Comparison of ENCODE assay signal across 8 cellular contexts in genomic region chr19:32691291-32691951, GRCh38. TPM values are rescaled to one million over a fixed set of nuclear protein-coding genes. Genes with fewer than 3 reads are reported as not detected.
DNase-seq lines count a peak whose midpoint lies in the region; ATAC-seq, FAIRE-seq and TF ChIP-seq lines count a peak whose summit lies in the region.

Gene NUDT19, plus strand, starts transcription at chr19:32691821. Its CDS starts 140 bp downstream, at chr19:32691961.

- intact Hi-C loops in heart left ventricle (cut with DNase I) = loop anchor here in 3 of 10 donors (5.0 to 10.0 kb wide), 3 partner anchors 87 to 97 kb away; no protein-coding TSS in a partner anchor

- peak within 1 kb of the TSS; percentile 94 for H3K9ac ChIP-seq in adipocyte (ENCODE audit: low read length)

- H3K27me3 ChIP-seq in adipocyte (replicated peaks; ENCODE audit: control insufficient read depth, insufficient read depth, low read length) (no peaks in the 10 kb centered on the region), heart left ventricle (no peaks in the 10 kb centered on the region)

- TF ChIP-seq POLR2A in heart left ventricle (IDR thresholded peaks at IDR 0.05) = peak in 1 of 2 donors; percentile 46

- H3K4me3 Mint-ChIP-seq in progenitor cell of endocrine pancreas (ENCODE audit: low read depth) = peak within 1 kb of the TSS; percentile 70

- peaks cover 18% of the 10 kb centered on the region for H3K27me3 Mint-ChIP-seq in progenitor cell of endocrine pancreas

- H3K9me3 Mint-ChIP-seq in progenitor cell of endocrine pancreas (ENCODE audit: low read depth) = no peaks in the 10 kb centered on the region

- H3K27ac Mint-ChIP-seq in progenitor cell of endocrine pancreas = peak within 1 kb of the TSS; percentile 35

- ATAC-seq in HG02623 (IDR thresholded peaks at IDR 0.05; ENCODE audit: unreplicated experiment) (peak; percentile 86), heart left ventricle (peak; percentile 97 to 98 (median 98))

- H3K4me3 ChIP-seq in GM12875 (ENCODE audit: low read depth, low read length) (peak within 1 kb of the TSS; percentile 60), adipocyte (ENCODE audit: low read length) (peak within 1 kb of the TSS; percentile 93), heart left ventricle (peak within 1 kb of the TSS; percentile 52 to 90 (median 78))

- H3K4me1 ChIP-seq in adipocyte (ENCODE audit: control insufficient read depth, insufficient read depth, low read length) = peaks cover 41% of the 10 kb centered on the region
- peaks cover 0 to 59% (median 44%) of the 10 kb centered on the region in 12 donors for H3K4me1 ChIP-seq in heart left ventricle

- H3K9me3 ChIP-seq in adipocyte (ENCODE audit: control insufficient read depth, low read length) (no peaks in the 10 kb centered on the region), heart left ventricle (no peaks in the 10 kb centered on the region)

- H3K36me3 Mint-ChIP-seq in progenitor cell of endocrine pancreas (ENCODE audit: insufficient read depth) = peaks cover 16% of the 10 kb centered on the region

- no peak for TF ChIP-seq CTCF in GM12875 (IDR thresholded peaks at IDR 0.05; ENCODE audit: borderline replicate concordance, insufficient read depth, low read depth, low read length)
- peak in 1 of 12 donors; percentile 15 for TF ChIP-seq CTCF in heart left ventricle (IDR thresholded peaks at IDR 0.05)
- no peak for TF ChIP-seq CTCF in progenitor cell of endocrine pancreas (IDR thresholded peaks at IDR 0.05; ENCODE audit: unreplicated experiment)

- H3K27ac ChIP-seq in heart left ventricle = peak within 1 kb of the TSS; percentile 65 to 90 (median 84)

- H3K36me3 ChIP-seq in adipocyte (ENCODE audit: control insufficient read depth, insufficient read depth, low read length, severe bottlenecking) (no peaks in the 10 kb centered on the region), heart left ventricle (peaks cover 0 to 5% (median 0%) of the 10 kb centered on the region in 9 donors)

- H3K4me1 Mint-ChIP-seq in progenitor cell of endocrine pancreas (ENCODE audit: low read depth) = peaks cover 36% of the 10 kb centered on the region

- WGBS in heart left ventricle, 4 donors = 5 to 9% (median 7%) methylated on average over 17 to 32 of the region's 32 CpGs

- DNase-seq in NCI-H1092 treated with DMSO at 0.1 percent for 48 hours (lab: John Stamatoyannopoulos, UW) = peak; percentile 81
- DNase-seq in SW480 (ENCODE audit: low spot score) = peak; percentile 94
- DNase-seq in adipocyte (ENCODE audit: low read depth) = peak; percentile 92
- DNase-seq in heart left ventricle = peak; percentile 87 to 94 (median 92)
- peak; percentile 60 for DNase-seq in progenitor cell of endocrine pancreas (ENCODE audit: low spot score, unreplicated experiment)
- DNase-seq in urothelium cell line (ENCODE audit: low spot score) = peak; percentile 94

- no peak for FAIRE-seq in urothelium cell line (lab: Jason Lieb, UNC)

RNA-seq across cellular contexts. Expression of gene NUDT19, which starts in this region (rescaled TPM):
- 10 to 100 TPM; 15.2 to 31.3 (median 20.7) TPM for total RNA-seq in heart left ventricle
- polyA plus RNA-seq in heart left ventricle = 10 to 100 TPM; 12.5 to 13.3 TPM
- 11.8 and 13.2 TPM in 2 replicates for total RNA-seq in progenitor cell of endocrine pancreas

Comparison
In these comparisons a context has a peak if more than half of its experiments do, and no peak if none do; other contexts are left out.
1. Peak in every context shown above with its lines: DNase-seq, ATAC-seq, H3K4me3 ChIP-seq and H3K27ac ChIP-seq.